Comparison of ENCODE assay signal across 2 cellular contexts in the genomic region with DNA sequence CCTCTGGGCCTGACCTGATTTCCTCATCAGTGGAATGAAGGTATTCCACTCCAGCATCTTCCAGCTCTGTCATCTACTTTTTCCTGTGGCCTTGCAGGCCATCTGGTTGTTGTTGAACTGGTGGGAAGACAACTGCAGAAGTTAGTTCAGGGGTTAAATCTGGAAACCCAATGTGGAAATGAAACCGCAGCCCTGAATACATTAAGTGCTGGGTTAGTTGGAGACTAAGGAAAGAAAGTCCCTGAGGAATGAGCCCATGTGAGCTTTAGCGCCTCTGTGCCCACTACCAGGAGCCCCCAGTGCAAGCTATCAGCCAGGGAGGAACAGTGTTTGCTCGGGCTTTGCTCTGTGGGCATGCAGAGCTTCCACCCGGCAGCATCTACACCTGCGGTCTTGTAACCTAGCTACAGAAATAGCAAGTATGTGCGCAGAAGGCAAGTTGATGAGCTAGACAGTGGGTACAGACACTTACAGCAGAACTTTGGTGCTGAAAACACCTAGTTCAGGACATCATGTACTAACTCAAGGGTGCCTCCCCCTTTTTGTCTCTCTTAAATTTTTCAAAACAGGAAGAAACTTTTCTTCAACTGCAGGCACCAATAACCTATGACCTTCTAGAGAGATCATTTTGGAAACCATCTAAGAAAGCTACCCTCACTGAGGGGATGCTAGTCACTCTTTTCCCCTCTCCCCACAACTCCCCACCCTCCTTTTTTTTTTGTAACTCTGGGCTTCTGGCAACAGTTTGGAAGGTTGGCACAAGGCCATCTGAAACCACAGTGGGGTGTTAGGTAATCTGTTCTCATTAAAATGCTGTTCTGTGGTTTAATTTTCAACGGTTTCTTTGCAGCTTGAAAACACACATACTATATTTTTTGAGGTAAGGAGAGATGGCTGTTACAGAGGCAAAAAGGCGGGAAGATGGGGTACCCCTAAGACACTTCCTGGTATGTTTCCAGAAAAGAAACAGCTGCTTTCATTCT.
TF ChIP-seq lines count a peak whose summit lies in the region.

No MANE protein-coding gene starts in this region.

TF ChIP-seq in liver, 16 proteins besides CTCF, POLR2A, EP300 and RAD21:
- TF ChIP-seq JUND (IDR thresholded peaks at IDR 0.05) (no peak), GABPA (IDR thresholded peaks at IDR 0.05 in 1 of 2, conservative IDR thresholded peaks at IDR 0.05 in 1 of 2) (no peak), EGR1 (IDR thresholded peaks at IDR 0.05; ENCODE audit: low read depth in 2 of 2) (no peak), SP1 (IDR thresholded peaks at IDR 0.05) (peak; percentile 75), HNF4A (conservative IDR thresholded peaks at IDR 0.05) (no peak)
- TF ChIP-seq, protein P1, sequence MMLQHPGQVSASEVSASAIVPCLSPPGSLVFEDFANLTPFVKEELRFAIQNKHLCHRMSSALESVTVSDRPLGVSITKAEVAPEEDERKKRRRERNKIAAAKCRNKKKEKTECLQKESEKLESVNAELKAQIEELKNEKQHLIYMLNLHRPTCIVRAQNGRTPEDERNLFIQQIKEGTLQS (IDR thresholded peaks at IDR 0.05): no peak
- TF ChIP-seq, protein P2, sequence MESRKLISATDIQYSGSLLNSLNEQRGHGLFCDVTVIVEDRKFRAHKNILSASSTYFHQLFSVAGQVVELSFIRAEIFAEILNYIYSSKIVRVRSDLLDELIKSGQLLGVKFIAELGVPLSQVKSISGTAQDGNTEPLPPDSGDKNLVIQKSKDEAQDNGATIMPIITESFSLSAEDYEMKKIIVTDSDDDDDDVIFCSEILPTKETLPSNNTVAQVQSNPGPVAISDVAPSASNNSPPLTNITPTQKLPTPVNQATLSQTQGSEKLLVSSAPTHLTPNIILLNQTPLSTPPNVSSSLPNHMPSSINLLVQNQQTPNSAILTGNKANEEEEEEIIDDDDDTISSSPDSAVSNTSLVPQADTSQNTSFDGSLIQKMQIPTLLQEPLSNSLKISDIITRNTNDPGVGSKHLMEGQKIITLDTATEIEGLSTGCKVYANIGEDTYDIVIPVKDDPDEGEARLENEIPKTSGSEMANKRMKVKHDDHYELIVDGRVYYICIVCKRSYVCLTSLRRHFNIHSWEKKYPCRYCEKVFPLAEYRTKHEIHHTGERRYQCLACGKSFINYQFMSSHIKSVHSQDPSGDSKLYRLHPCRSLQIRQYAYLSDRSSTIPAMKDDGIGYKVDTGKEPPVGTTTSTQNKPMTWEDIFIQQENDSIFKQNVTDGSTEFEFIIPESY (IDR thresholded peaks at IDR 0.05): no peak
- TF ChIP-seq, protein P3, sequence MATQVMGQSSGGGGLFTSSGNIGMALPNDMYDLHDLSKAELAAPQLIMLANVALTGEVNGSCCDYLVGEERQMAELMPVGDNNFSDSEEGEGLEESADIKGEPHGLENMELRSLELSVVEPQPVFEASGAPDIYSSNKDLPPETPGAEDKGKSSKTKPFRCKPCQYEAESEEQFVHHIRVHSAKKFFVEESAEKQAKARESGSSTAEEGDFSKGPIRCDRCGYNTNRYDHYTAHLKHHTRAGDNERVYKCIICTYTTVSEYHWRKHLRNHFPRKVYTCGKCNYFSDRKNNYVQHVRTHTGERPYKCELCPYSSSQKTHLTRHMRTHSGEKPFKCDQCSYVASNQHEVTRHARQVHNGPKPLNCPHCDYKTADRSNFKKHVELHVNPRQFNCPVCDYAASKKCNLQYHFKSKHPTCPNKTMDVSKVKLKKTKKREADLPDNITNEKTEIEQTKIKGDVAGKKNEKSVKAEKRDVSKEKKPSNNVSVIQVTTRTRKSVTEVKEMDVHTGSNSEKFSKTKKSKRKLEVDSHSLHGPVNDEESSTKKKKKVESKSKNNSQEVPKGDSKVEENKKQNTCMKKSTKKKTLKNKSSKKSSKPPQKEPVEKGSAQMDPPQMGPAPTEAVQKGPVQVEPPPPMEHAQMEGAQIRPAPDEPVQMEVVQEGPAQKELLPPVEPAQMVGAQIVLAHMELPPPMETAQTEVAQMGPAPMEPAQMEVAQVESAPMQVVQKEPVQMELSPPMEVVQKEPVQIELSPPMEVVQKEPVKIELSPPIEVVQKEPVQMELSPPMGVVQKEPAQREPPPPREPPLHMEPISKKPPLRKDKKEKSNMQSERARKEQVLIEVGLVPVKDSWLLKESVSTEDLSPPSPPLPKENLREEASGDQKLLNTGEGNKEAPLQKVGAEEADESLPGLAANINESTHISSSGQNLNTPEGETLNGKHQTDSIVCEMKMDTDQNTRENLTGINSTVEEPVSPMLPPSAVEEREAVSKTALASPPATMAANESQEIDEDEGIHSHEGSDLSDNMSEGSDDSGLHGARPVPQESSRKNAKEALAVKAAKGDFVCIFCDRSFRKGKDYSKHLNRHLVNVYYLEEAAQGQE (IDR thresholded peaks at IDR 0.05): no peak

TF ChIP-seq in HepG2, 621 proteins besides CTCF, POLR2A, EP300 and RAD21:
- TF ChIP-seq, protein P4, sequence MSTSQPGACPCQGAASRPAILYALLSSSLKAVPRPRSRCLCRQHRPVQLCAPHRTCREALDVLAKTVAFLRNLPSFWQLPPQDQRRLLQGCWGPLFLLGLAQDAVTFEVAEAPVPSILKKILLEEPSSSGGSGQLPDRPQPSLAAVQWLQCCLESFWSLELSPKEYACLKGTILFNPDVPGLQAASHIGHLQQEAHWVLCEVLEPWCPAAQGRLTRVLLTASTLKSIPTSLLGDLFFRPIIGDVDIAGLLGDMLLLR (CRISPR knock-in tag; IDR thresholded peaks at IDR 0.05): no peak
- TF ChIP-seq ZNF839 (CRISPR knock-in tag; IDR thresholded peaks at IDR 0.05; ENCODE audit: borderline replicate concordance): no peak
- TF ChIP-seq, protein P5, sequence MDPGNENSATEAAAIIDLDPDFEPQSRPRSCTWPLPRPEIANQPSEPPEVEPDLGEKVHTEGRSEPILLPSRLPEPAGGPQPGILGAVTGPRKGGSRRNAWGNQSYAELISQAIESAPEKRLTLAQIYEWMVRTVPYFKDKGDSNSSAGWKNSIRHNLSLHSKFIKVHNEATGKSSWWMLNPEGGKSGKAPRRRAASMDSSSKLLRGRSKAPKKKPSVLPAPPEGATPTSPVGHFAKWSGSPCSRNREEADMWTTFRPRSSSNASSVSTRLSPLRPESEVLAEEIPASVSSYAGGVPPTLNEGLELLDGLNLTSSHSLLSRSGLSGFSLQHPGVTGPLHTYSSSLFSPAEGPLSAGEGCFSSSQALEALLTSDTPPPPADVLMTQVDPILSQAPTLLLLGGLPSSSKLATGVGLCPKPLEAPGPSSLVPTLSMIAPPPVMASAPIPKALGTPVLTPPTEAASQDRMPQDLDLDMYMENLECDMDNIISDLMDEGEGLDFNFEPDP (CRISPR knock-in tag; conservative IDR thresholded peaks at IDR 0.05): no peak
- TF ChIP-seq BCL6 (CRISPR knock-in tag; IDR thresholded peaks at IDR 0.05): no peak
- TF ChIP-seq POGZ (CRISPR knock-in tag; IDR thresholded peaks at IDR 0.05): no peak
- no peak for TF ChIP-seq ZFYVE20 (CRISPR knock-in tag; IDR thresholded peaks at IDR 0.05; ENCODE audit: borderline replicate concordance, low read depth)
- TF ChIP-seq KLF11 (CRISPR knock-in tag; IDR thresholded peaks at IDR 0.05): no peak
- no peak for TF ChIP-seq TAF1 (CRISPR knock-in tag; IDR thresholded peaks at IDR 0.05)
- TF ChIP-seq, protein P6, sequence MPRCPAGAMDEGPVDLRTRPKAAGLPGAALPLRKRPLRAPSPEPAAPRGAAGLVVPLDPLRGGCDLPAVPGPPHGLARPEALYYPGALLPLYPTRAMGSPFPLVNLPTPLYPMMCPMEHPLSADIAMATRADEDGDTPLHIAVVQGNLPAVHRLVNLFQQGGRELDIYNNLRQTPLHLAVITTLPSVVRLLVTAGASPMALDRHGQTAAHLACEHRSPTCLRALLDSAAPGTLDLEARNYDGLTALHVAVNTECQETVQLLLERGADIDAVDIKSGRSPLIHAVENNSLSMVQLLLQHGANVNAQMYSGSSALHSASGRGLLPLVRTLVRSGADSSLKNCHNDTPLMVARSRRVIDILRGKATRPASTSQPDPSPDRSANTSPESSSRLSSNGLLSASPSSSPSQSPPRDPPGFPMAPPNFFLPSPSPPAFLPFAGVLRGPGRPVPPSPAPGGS (CRISPR knock-in tag; IDR thresholded peaks at IDR 0.05): no peak
- TF ChIP-seq PRPF4 (IDR thresholded peaks at IDR 0.05; ENCODE audit: low read depth, low read length, poor library complexity, severe bottlenecking): no peak
- TF ChIP-seq CBX2 (IDR thresholded peaks at IDR 0.05; ENCODE audit: low read depth, low read length): no peak
- no peak for TF ChIP-seq CBX2 (CRISPR knock-in tag; IDR thresholded peaks at IDR 0.05; ENCODE audit: low read depth)
- no peak for TF ChIP-seq RNF2 (conservative IDR thresholded peaks at IDR 0.05; ENCODE audit: low read depth)
- TF ChIP-seq, protein P7, sequence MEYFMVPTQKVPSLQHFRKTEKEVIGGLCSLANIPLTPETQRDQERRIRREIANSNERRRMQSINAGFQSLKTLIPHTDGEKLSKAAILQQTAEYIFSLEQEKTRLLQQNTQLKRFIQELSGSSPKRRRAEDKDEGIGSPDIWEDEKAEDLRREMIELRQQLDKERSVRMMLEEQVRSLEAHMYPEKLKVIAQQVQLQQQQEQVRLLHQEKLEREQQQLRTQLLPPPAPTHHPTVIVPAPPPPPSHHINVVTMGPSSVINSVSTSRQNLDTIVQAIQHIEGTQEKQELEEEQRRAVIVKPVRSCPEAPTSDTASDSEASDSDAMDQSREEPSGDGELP (IDR thresholded peaks at IDR 0.05; ENCODE audit: borderline replicate concordance, low read depth): no peak
- no peak for TF ChIP-seq SP2 (CRISPR knock-in tag; IDR thresholded peaks at IDR 0.05)
- TF ChIP-seq ZNF556 (CRISPR knock-in tag; IDR thresholded peaks at IDR 0.05; ENCODE audit: borderline replicate concordance): no peak
TF ChIP-seq in HepG2: peak in this region for 0.
